1 cellular context compared by ENCODE assay signal in the genomic region with DNA sequence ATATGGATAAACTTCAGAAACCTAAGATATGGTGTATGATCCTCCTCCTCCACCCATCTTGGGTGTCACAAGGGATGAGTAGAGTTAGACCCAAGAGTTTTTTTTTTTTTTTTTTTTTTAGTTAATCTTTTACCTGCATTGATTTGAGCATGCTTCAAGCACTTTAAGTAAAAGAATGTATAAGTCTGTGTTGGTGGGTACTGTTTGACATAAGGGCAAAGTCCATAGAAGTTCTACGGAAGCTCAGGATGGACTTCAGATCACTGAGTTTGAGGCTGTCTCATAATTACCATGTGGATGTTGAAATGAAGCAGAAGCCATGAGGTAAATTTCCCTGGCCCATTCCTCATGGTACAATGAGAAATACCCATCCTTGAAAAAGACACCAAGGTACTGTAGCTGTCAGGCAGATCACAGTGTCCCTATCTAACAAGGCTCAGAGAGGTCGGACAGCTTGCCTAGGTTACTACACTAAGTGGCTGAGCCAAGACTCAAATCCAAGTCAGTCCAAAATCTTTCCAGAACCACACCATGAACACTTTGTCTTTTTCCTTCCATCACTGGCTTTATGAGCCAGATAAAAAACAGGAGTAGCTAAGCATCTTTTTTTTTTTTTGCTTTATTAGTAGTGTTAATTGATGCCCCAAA.
A peak's percentile ranks its signal among the peaks of the same experiment; 100 is the strongest.
TF ChIP-seq lines count a peak whose summit lies in the region.

No MANE protein-coding gene starts in this region.

TF ChIP-seq in HepG2, 621 proteins besides CTCF, POLR2A, EP300 and RAD21 (continued from another document and continues in another):
- TF ChIP-seq, protein P1, sequence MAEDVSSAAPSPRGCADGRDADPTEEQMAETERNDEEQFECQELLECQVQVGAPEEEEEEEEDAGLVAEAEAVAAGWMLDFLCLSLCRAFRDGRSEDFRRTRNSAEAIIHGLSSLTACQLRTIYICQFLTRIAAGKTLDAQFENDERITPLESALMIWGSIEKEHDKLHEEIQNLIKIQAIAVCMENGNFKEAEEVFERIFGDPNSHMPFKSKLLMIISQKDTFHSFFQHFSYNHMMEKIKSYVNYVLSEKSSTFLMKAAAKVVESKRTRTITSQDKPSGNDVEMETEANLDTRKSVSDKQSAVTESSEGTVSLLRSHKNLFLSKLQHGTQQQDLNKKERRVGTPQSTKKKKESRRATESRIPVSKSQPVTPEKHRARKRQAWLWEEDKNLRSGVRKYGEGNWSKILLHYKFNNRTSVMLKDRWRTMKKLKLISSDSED (CRISPR knock-in tag; IDR thresholded peaks at IDR 0.05): no peak
- TF ChIP-seq, protein P2, sequence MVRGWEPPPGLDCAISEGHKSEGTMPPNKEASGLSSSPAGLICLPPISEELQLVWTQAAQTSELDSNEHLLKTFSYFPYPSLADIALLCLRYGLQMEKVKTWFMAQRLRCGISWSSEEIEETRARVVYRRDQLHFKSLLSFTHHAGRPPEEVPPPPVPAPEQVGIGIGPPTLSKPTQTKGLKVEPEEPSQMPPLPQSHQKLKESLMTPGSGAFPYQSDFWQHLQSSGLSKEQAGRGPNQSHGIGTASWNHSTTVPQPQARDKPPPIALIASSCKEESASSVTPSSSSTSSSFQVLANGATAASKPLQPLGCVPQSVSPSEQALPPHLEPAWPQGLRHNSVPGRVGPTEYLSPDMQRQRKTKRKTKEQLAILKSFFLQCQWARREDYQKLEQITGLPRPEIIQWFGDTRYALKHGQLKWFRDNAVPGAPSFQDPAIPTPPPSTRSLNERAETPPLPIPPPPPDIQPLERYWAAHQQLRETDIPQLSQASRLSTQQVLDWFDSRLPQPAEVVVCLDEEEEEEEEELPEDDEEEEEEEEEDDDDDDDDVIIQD (CRISPR knock-in tag; IDR thresholded peaks at IDR 0.05; ENCODE audit: low read depth): peak; percentile 93; the same call in 1 of the 2 replicates
- TF ChIP-seq ZNF17 (CRISPR knock-in tag; IDR thresholded peaks at IDR 0.05) (no peak), ZSCAN21 (CRISPR knock-in tag; IDR thresholded peaks at IDR 0.05; ENCODE audit: borderline replicate concordance) (no peak), ZNF598 (CRISPR knock-in tag; IDR thresholded peaks at IDR 0.05; ENCODE audit: borderline replicate concordance) (no peak), RARA (CRISPR knock-in tag; IDR thresholded peaks at IDR 0.05) (peak; percentile 66; the same call in 1 of the 2 replicates), TBX3 (IDR thresholded peaks at IDR 0.05; ENCODE audit: borderline replicate concordance) (no peak), ZNF337 (CRISPR knock-in tag; IDR thresholded peaks at IDR 0.05; ENCODE audit: borderline replicate concordance, low read depth) (no peak), ZNF124 (CRISPR knock-in tag; IDR thresholded peaks at IDR 0.05) (no peak; the same call in 1 of the 2 replicates), SMAD1 (CRISPR knock-in tag; IDR thresholded peaks at IDR 0.05; ENCODE audit: borderline replicate concordance, low read depth) (no peak), ZNF24 (IDR thresholded peaks at IDR 0.05) (no peak), KAT7 (CRISPR knock-in tag; IDR thresholded peaks at IDR 0.05; ENCODE audit: borderline replicate concordance) (no peak), CENPX (CRISPR knock-in tag; IDR thresholded peaks at IDR 0.05) (no peak), FOXC1 (CRISPR knock-in tag; IDR thresholded peaks at IDR 0.05; ENCODE audit: borderline replicate concordance) (no peak), ZNF282 (IDR thresholded peaks at IDR 0.05; ENCODE audit: partially characterized antibody) (no peak), ZMAT3 (CRISPR knock-in tag; conservative IDR thresholded peaks at IDR 0.05) (0 out of 2 replicates have a peak, but pooled peaks have one; percentile 55), ZNF12 (CRISPR knock-in tag; IDR thresholded peaks at IDR 0.05) (peak; percentile 94), RARG (CRISPR knock-in tag; IDR thresholded peaks at IDR 0.05; ENCODE audit: low read depth) (no peak), ATF7 (IDR thresholded peaks at IDR 0.05) (no peak), ATF7 (CRISPR knock-in tag; IDR thresholded peaks at IDR 0.05) (no peak), HES4 (CRISPR knock-in tag; IDR thresholded peaks at IDR 0.05; ENCODE audit: borderline replicate concordance) (no peak), ZNF143 (CRISPR knock-in tag; IDR thresholded peaks at IDR 0.05) (no peak), U2AF1 (optimal IDR thresholded peaks at IDR 0.05; ENCODE audit: low read depth, low read length) (no peak), HOXD1 (CRISPR knock-in tag; IDR thresholded peaks at IDR 0.05) (no peak), EED (CRISPR knock-in tag; IDR thresholded peaks at IDR 0.05) (no peak), HMG20A (CRISPR knock-in tag; IDR thresholded peaks at IDR 0.05; ENCODE audit: borderline replicate concordance) (peak; percentile 86), ZFP1 (CRISPR knock-in tag; IDR thresholded peaks at IDR 0.05) (peak; percentile 88; the same call in 1 of the 2 replicates), MLLT10 (CRISPR knock-in tag; IDR thresholded peaks at IDR 0.05) (no peak), ZNF296 (CRISPR knock-in tag; conservative IDR thresholded peaks at IDR 0.05) (no peak), ISL2 (CRISPR knock-in tag; IDR thresholded peaks at IDR 0.05) (peak; percentile 70)
- TF ChIP-seq, protein P3, sequence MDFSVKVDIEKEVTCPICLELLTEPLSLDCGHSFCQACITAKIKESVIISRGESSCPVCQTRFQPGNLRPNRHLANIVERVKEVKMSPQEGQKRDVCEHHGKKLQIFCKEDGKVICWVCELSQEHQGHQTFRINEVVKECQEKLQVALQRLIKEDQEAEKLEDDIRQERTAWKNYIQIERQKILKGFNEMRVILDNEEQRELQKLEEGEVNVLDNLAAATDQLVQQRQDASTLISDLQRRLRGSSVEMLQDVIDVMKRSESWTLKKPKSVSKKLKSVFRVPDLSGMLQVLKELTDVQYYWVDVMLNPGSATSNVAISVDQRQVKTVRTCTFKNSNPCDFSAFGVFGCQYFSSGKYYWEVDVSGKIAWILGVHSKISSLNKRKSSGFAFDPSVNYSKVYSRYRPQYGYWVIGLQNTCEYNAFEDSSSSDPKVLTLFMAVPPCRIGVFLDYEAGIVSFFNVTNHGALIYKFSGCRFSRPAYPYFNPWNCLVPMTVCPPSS (IDR thresholded peaks at IDR 0.05): no peak
- TF ChIP-seq, protein P4, sequence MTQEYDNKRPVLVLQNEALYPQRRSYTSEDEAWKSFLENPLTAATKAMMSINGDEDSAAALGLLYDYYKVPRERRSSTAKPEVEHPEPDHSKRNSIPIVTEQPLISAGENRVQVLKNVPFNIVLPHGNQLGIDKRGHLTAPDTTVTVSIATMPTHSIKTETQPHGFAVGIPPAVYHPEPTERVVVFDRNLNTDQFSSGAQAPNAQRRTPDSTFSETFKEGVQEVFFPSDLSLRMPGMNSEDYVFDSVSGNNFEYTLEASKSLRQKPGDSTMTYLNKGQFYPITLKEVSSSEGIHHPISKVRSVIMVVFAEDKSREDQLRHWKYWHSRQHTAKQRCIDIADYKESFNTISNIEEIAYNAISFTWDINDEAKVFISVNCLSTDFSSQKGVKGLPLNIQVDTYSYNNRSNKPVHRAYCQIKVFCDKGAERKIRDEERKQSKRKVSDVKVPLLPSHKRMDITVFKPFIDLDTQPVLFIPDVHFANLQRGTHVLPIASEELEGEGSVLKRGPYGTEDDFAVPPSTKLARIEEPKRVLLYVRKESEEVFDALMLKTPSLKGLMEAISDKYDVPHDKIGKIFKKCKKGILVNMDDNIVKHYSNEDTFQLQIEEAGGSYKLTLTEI (CRISPR knock-in tag; conservative IDR thresholded peaks at IDR 0.05): no peak
- TF ChIP-seq, protein P5, sequence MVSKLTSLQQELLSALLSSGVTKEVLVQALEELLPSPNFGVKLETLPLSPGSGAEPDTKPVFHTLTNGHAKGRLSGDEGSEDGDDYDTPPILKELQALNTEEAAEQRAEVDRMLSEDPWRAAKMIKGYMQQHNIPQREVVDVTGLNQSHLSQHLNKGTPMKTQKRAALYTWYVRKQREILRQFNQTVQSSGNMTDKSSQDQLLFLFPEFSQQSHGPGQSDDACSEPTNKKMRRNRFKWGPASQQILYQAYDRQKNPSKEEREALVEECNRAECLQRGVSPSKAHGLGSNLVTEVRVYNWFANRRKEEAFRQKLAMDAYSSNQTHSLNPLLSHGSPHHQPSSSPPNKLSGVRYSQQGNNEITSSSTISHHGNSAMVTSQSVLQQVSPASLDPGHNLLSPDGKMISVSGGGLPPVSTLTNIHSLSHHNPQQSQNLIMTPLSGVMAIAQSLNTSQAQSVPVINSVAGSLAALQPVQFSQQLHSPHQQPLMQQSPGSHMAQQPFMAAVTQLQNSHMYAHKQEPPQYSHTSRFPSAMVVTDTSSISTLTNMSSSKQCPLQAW (CRISPR knock-in tag; IDR thresholded peaks at IDR 0.05): peak; percentile 90
- TF ChIP-seq, protein P6, sequence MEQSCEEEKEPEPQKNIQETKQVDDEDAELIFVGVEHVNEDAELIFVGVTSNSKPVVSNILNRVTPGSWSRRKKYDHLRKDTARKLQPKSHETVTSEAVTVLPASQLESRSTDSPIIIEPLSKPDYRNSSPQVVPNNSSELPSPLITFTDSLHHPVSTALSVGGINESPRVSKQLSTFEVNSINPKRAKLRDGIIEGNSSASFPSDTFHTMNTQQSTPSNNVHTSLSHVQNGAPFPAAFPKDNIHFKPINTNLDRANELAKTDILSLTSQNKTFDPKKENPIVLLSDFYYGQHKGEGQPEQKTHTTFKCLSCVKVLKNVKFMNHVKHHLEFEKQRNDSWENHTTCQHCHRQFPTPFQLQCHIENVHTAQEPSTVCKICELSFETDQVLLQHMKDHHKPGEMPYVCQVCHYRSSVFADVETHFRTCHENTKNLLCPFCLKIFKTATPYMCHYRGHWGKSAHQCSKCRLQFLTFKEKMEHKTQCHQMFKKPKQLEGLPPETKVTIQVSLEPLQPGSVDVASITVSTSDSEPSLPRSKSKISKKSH (CRISPR knock-in tag; IDR thresholded peaks at IDR 0.05; ENCODE audit: borderline replicate concordance): no peak
- TF ChIP-seq, protein P7, sequence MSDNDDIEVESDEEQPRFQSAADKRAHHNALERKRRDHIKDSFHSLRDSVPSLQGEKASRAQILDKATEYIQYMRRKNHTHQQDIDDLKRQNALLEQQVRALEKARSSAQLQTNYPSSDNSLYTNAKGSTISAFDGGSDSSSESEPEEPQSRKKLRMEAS (IDR thresholded peaks at IDR 0.05): peak; percentile 96
- TF ChIP-seq, protein P8, sequence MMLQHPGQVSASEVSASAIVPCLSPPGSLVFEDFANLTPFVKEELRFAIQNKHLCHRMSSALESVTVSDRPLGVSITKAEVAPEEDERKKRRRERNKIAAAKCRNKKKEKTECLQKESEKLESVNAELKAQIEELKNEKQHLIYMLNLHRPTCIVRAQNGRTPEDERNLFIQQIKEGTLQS (CRISPR knock-in tag; IDR thresholded peaks at IDR 0.05): no peak
- TF ChIP-seq, protein P9, sequence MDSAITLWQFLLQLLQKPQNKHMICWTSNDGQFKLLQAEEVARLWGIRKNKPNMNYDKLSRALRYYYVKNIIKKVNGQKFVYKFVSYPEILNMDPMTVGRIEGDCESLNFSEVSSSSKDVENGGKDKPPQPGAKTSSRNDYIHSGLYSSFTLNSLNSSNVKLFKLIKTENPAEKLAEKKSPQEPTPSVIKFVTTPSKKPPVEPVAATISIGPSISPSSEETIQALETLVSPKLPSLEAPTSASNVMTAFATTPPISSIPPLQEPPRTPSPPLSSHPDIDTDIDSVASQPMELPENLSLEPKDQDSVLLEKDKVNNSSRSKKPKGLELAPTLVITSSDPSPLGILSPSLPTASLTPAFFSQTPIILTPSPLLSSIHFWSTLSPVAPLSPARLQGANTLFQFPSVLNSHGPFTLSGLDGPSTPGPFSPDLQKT (CRISPR knock-in tag; IDR thresholded peaks at IDR 0.05; ENCODE audit: borderline replicate concordance): no peak
- TF ChIP-seq, protein P10, sequence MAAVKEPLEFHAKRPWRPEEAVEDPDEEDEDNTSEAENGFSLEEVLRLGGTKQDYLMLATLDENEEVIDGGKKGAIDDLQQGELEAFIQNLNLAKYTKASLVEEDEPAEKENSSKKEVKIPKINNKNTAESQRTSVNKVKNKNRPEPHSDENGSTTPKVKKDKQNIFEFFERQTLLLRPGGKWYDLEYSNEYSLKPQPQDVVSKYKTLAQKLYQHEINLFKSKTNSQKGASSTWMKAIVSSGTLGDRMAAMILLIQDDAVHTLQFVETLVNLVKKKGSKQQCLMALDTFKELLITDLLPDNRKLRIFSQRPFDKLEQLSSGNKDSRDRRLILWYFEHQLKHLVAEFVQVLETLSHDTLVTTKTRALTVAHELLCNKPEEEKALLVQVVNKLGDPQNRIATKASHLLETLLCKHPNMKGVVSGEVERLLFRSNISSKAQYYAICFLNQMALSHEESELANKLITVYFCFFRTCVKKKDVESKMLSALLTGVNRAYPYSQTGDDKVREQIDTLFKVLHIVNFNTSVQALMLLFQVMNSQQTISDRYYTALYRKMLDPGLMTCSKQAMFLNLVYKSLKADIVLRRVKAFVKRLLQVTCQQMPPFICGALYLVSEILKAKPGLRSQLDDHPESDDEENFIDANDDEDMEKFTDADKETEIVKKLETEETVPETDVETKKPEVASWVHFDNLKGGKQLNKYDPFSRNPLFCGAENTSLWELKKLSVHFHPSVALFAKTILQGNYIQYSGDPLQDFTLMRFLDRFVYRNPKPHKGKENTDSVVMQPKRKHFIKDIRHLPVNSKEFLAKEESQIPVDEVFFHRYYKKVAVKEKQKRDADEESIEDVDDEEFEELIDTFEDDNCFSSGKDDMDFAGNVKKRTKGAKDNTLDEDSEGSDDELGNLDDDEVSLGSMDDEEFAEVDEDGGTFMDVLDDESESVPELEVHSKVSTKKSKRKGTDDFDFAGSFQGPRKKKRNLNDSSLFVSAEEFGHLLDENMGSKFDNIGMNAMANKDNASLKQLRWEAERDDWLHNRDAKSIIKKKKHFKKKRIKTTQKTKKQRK (IDR thresholded peaks at IDR 0.05; ENCODE audit: low read length): no peak
- TF ChIP-seq, protein P11, sequence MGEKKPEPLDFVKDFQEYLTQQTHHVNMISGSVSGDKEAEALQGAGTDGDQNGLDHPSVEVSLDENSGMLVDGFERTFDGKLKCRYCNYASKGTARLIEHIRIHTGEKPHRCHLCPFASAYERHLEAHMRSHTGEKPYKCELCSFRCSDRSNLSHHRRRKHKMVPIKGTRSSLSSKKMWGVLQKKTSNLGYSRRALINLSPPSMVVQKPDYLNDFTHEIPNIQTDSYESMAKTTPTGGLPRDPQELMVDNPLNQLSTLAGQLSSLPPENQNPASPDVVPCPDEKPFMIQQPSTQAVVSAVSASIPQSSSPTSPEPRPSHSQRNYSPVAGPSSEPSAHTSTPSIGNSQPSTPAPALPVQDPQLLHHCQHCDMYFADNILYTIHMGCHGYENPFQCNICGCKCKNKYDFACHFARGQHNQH (CRISPR knock-in tag; IDR thresholded peaks at IDR 0.05): peak; percentile 59
- TF ChIP-seq, protein P12, sequence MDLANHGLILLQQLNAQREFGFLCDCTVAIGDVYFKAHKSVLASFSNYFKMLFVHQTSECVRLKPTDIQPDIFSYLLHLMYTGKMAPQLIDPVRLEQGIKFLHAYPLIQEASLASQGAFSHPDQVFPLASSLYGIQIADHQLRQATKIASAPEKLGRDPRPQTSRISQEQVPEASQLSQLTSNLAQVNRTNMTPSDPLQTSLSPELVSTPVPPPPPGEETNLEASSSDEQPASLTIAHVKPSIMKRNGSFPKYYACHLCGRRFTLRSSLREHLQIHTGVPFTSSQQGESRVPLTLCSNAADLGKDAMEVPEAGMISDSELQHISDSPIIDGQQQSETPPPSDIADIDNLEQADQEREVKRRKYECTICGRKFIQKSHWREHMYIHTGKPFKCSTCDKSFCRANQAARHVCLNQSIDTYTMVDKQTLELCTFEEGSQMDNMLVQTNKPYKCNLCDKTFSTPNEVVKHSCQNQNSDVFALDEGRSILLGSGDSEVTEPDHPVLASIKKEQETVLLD (CRISPR knock-in tag; IDR thresholded peaks at IDR 0.05; ENCODE audit: low read depth): no peak
